ENCODE assay signal across 9 cellular contexts in the genomic region with DNA sequence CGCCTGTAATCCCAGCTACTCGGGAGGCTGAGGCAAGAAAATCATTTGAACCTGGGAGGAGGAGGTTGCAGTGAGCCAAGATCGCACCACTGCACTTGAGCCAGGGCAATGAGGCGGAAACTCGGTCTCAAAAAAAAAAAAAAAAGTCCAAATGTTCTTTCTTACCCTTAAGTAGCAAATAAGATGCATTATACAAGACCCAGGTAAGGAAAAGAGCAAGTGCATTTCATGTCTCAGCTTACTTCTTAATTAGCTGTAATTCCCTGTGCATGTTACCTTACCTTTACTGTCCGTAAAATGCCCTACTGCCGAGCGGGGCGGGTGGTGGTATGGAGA. TPM values are rescaled to one million over a fixed set of nuclear protein-coding genes. Genes with fewer than 3 reads are reported as not detected.
DNase-seq lines count a peak whose midpoint lies in the region; ATAC-seq and TF ChIP-seq lines count a peak whose summit lies in the region.
"Had no signal": no experiment of that assay in that cellular context is flagged by ENCODE, and none has a peak within 500 bp of the region (broad histone marks: within the 10 kb centered on the region; RNA-seq: fewer than 3 reads in every experiment).

No MANE protein-coding gene starts in this region.

- TF ChIP-seq CTCF in body of pancreas (IDR thresholded peaks at IDR 0.05), result no peak
- TF ChIP-seq CTCF in mesothelial cell of epicardium (IDR thresholded peaks at IDR 0.05; ENCODE audit: unreplicated experiment), result no peak
- no peak for TF ChIP-seq CTCF in tibial nerve (IDR thresholded peaks at IDR 0.05)

- no peak for TF ChIP-seq EP300 in tibial nerve (IDR thresholded peaks at IDR 0.05)

- ATAC-seq in body of pancreas (no peak), GM21528 (IDR thresholded peaks at IDR 0.05; ENCODE audit: low FRiP score, unreplicated experiment) (no peak)

- H3K36me3 Mint-ChIP-seq in activated naive CD4-positive, alpha-beta T cell treated with anti-CD3 and anti-CD28 coated beads, Interleukin-2, amount 50 U/mL, for 24 hours, result peaks cover 2% of the 10 kb centered on the region
- H3K36me3 Mint-ChIP-seq in mesothelial cell of epicardium, result peaks cover 6% of the 10 kb centered on the region

- H3K4me1 Mint-ChIP-seq in activated naive CD4-positive, alpha-beta T cell treated with anti-CD3 and anti-CD28 coated beads, Interleukin-2, amount 50 U/mL, for 24 hours, result peaks cover 41% of the 10 kb centered on the region
- H3K4me1 Mint-ChIP-seq in mesothelial cell of epicardium, result peaks cover 27% of the 10 kb centered on the region

- no peak for DNase-seq in activated naive CD4-positive, alpha-beta T cell (lab: John Stamatoyannopoulos, UW)
- DNase-seq in body of pancreas (no peak), mesothelial cell of epicardium (ENCODE audit: low spot score in 2 of 2, unreplicated experiment in 2 of 2) (no peak), tibial nerve (ENCODE audit: low spot score in 2 of 2) (peak in 1 of 2 donors; percentile 38), DMS53 (lab: John Stamatoyannopoulos, UW) (no peak), CD1c-positive myeloid dendritic cell (ENCODE audit: extremely low spot score) (no peak)
- DNase-seq: amniotic stem cell had no signal

- TF ChIP-seq POLR2A in body of pancreas (IDR thresholded peaks at IDR 0.05), result no peak
- TF ChIP-seq POLR2A in tibial nerve (IDR thresholded peaks at IDR 0.05), result no peak

- intact Hi-C loops in body of pancreas (cut with DNase I), result loop anchor here (10.0 kb wide), 1 partner anchor 282 kb away; no protein-coding TSS in a partner anchor

- peaks cover 16% of the 10 kb centered on the region for H3K4me1 ChIP-seq in body of pancreas
- peaks cover 0 to 23% (median 0%) of the 10 kb centered on the region in 4 donors for H3K4me1 ChIP-seq in tibial nerve

- no peaks in the 10 kb centered on the region for H3K9me3 Mint-ChIP-seq in activated naive CD4-positive, alpha-beta T cell treated with anti-CD3 and anti-CD28 coated beads, Interleukin-2, amount 50 U/mL, for 24 hours
- no peaks in the 10 kb centered on the region for H3K9me3 Mint-ChIP-seq in mesothelial cell of epicardium

- H3K9me3 ChIP-seq in body of pancreas (no peaks in the 10 kb centered on the region), tibial nerve (no peaks in the 10 kb centered on the region)

- H3K27me3 ChIP-seq in body of pancreas (no peaks in the 10 kb centered on the region), tibial nerve (peaks cover 0 to 6% of the 10 kb centered on the region in 2 donors)

- peak overlapping the region; percentile 95 for H3K4me3 Mint-ChIP-seq in activated naive CD4-positive, alpha-beta T cell treated with anti-CD3 and anti-CD28 coated beads, Interleukin-2, amount 50 U/mL, for 24 hours
- peak overlapping the region; percentile 94 for H3K4me3 Mint-ChIP-seq in mesothelial cell of epicardium

- H3K4me3 ChIP-seq in body of pancreas (peak overlapping the region in 1 of 2 donors; percentile 89), tibial nerve (peak overlapping the region; percentile 42 to 64 (median 58))

- WGBS in body of pancreas, 2 donors, result 10 to 16% methylated on average over 9 of the region's 9 CpGs
- 21 to 24% methylated on average over 9 of the region's 9 CpGs for WGBS in tibial nerve, 2 donors

- H3K27ac ChIP-seq in body of pancreas (peak overlapping the region; percentile 65 to 92 (median 81)), tibial nerve (peak overlapping the region in 1 of 4 donors; percentile 24)

- H3K36me3 ChIP-seq in body of pancreas (replicated peaks in 1 of 2; ENCODE audit: insufficient read depth in 1 of 2, low read depth in 2 of 2) (no peaks in the 10 kb centered on the region), tibial nerve (no peaks in the 10 kb centered on the region)

- peak overlapping the region; percentile 82 for H3K27ac Mint-ChIP-seq in activated naive CD4-positive, alpha-beta T cell treated with anti-CD3 and anti-CD28 coated beads, Interleukin-2, amount 50 U/mL, for 24 hours
- peak overlapping the region; percentile 98 for H3K27ac Mint-ChIP-seq in mesothelial cell of epicardium

- H3K27me3 Mint-ChIP-seq in activated naive CD4-positive, alpha-beta T cell treated with anti-CD3 and anti-CD28 coated beads, Interleukin-2, amount 50 U/mL, for 24 hours, result no peaks in the 10 kb centered on the region
- H3K27me3 Mint-ChIP-seq in mesothelial cell of epicardium (ENCODE audit: low read depth), result no peaks in the 10 kb centered on the region

RNA-seq across cellular contexts. Expression of a gene that starts 3.8 kb away (rescaled TPM):
- total RNA-seq in body of pancreas (1 to 10 TPM in 1 of 2 donors, under 1 TPM in 1; 0.99 to 2.1 TPM), mesothelial cell of epicardium (7.3 to 9.0 TPM (median 8.8 TPM) in 3 replicates), tibial nerve (1 to 10 TPM in 1 of 4 donors, under 1 TPM in 3; 0.30 to 4.6 (median 0.51) TPM)
